ENCODE assay signal across 8 cellular contexts in genomic region chr3:129399895-129400357, GRCh38. TPM values are rescaled to one million over a fixed set of nuclear protein-coding genes. Genes with fewer than 3 reads are reported as not detected.
DNase-seq lines count a peak whose midpoint lies in the region; TF ChIP-seq lines count a peak whose summit lies in the region.

No MANE protein-coding gene starts in this region.

- H3K4me3 Mint-ChIP-seq in activated T-cell treated with anti-CD3 and anti-CD28 coated beads, Interleukin-2, amount 50 U/mL, for 24 hours = peak overlapping the region; percentile 99
- H3K4me3 Mint-ChIP-seq in chondrocyte (ENCODE audit: unreplicated experiment) (peak overlapping the region; percentile 98), nephron (peak overlapping the region; percentile 96 to 98 (median 97))

- H3K27me3 ChIP-seq in MG63 = no peaks in the 10 kb centered on the region

- peaks cover 44% of the 10 kb centered on the region for H3K36me3 Mint-ChIP-seq in activated T-cell treated with anti-CD3 and anti-CD28 coated beads, Interleukin-2, amount 50 U/mL, for 24 hours (ENCODE audit: low read depth)
- H3K36me3 Mint-ChIP-seq in chondrocyte (ENCODE audit: low read depth) = no peaks in the 10 kb centered on the region
- peaks cover 4% of the 10 kb centered on the region for H3K36me3 Mint-ChIP-seq in nephron (ENCODE audit: low read depth)

- H3K36me3 ChIP-seq in MG63 = peaks cover 26% of the 10 kb centered on the region

- H3K4me3 ChIP-seq in MG63 = peak overlapping the region; percentile 87

- H3K4me1 Mint-ChIP-seq in activated T-cell treated with anti-CD3 and anti-CD28 coated beads, Interleukin-2, amount 50 U/mL, for 24 hours (ENCODE audit: low read depth) = peaks cover 35% of the 10 kb centered on the region
- H3K4me1 Mint-ChIP-seq in chondrocyte (ENCODE audit: low read depth) (peaks cover 24% of the 10 kb centered on the region), nephron (peaks cover 19% of the 10 kb centered on the region)

- no peaks in the 10 kb centered on the region for H3K9me3 Mint-ChIP-seq in activated T-cell treated with anti-CD3 and anti-CD28 coated beads, Interleukin-2, amount 50 U/mL, for 24 hours
- H3K9me3 Mint-ChIP-seq in chondrocyte (ENCODE audit: low read depth) = no peaks in the 10 kb centered on the region
- no peaks in the 10 kb centered on the region for H3K9me3 Mint-ChIP-seq in nephron

- no peaks in the 10 kb centered on the region for H3K9me3 ChIP-seq in MG63

- peak; percentile 42 for TF ChIP-seq CTCF in chondrocyte (IDR thresholded peaks at IDR 0.05)
- TF ChIP-seq CTCF in nephron (IDR thresholded peaks at IDR 0.05; ENCODE audit: unreplicated experiment in 3 of 3) = peak in 1 of 3 experiments; percentile 43

- H3K27me3 Mint-ChIP-seq in activated T-cell treated with anti-CD3 and anti-CD28 coated beads, Interleukin-2, amount 50 U/mL, for 24 hours = no peaks in the 10 kb centered on the region
- no peaks in the 10 kb centered on the region for H3K27me3 Mint-ChIP-seq in chondrocyte (ENCODE audit: low read depth)
- H3K27me3 Mint-ChIP-seq in nephron (ENCODE audit: low read depth) = no peaks in the 10 kb centered on the region

- peak overlapping the region; percentile 98 for H3K27ac Mint-ChIP-seq in activated T-cell treated with anti-CD3 and anti-CD28 coated beads, Interleukin-2, amount 50 U/mL, for 24 hours
- peak overlapping the region; percentile 91 for H3K27ac Mint-ChIP-seq in chondrocyte (ENCODE audit: unreplicated experiment)
- H3K27ac Mint-ChIP-seq in nephron = peak overlapping the region; percentile 99 to 100 (median 100)

- DNase-seq in activated T-cell treated with anti-CD3 and anti-CD28 coated beads, Interleukin-2, amount 50 U/mL, for 24 hours = no peak
- DNase-seq in activated T-cell treated with anti-CD3 and anti-CD28 coated beads, Interleukin-2, amount 50 U/mL, for 1 hour = no peak
- DNase-seq in MG63 (no peak), chondrocyte (ENCODE audit: low spot score) (no peak), NCI-H345 (lab: John Stamatoyannopoulos, UW) (no peak), NCI-H510A (lab: John Stamatoyannopoulos, UW) (no peak), NCI-H1436 treated with DMSO at 0.1 percent for 48 hours (lab: John Stamatoyannopoulos, UW) (no peak)

RNA-seq across cellular contexts. Expression of gene EFCAB12, which starts 28.5 kb away (rescaled TPM):
- 0.03 TPM in 1 of 2 replicates, not detected in the other for total RNA-seq in MG63 (2014; rRNA removed; shearing (Covaris generic); ENCODE audit: low replicate concordance)
- 0.10 TPM in 1 of 3 replicates, not detected in the others for total RNA-seq in chondrocyte

RNA-seq across cellular contexts. Expression of gene MBD4, which starts 39.8 kb away (rescaled TPM):
- total RNA-seq in MG63 (2014; rRNA removed; shearing (Covaris generic); ENCODE audit: low replicate concordance) = 17.2 and 26.5 TPM in 2 replicates
- total RNA-seq in chondrocyte = 20.0 to 29.5 TPM (median 20.6 TPM) in 3 replicates

RNA-seq across cellular contexts. Expression of gene IFT122, which starts 40.1 kb away (rescaled TPM):
- total RNA-seq in MG63 (2014; rRNA removed; shearing (Covaris generic); ENCODE audit: low replicate concordance) = 25.3 and 45.7 TPM in 2 replicates
- total RNA-seq in chondrocyte = 16.2 to 29.1 TPM (median 17.5 TPM) in 3 replicates
